In the genomic region with DNA sequence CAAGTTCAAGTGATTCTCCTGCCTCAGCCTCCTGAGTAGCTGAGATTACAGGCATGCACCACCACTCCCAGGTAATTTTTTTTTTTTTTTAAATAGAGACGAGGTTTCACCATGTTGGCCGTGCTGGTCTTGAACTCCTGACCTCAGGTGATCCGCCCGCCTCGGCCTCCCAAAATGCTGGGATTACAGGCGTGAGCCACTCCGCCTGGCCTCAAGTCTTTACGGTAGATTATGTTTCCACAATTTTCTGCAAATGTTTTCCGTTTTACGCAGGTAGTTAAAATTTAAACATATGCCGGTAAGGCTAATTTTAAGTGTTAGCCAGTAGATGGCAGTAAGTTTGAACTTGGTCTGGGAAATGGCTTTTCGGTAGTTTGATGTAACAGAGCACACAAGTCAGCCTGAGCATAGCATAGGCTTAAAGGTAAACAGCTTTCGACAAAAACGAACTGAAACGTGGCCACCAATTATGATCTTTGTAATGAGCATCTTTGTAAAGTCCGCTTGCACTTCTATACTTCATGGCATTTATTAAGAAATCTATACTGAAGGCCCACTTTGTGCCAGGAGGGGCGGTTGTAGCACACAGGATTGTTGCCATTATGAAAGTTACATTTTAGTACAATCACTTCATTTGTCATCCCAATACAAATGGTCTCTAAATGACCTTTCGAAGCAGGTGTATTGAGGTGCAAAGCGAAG, we compare ENCODE assay signal across 8 cellular contexts. TPM values are rescaled to one million over a fixed set of nuclear protein-coding genes. Genes with fewer than 3 reads are reported as not detected.
DNase-seq lines count a peak whose midpoint lies in the region; ATAC-seq and TF ChIP-seq lines count a peak whose summit lies in the region.

No MANE protein-coding gene starts in this region.

- DNase-seq in Calu3 (peak; percentile 5), SK-MEL-5 (ENCODE audit: low read depth, low spot score) (peak; percentile 58), epidermal melanocyte (ENCODE audit: insufficient read length, low spot score) (peak; percentile 82), myocyte (ENCODE audit: low read depth) (peak; percentile 59)
- DNase-seq in Jurkat, Clone E6-1 (ENCODE audit: low read depth, low spot score) = peak; percentile 78

- in situ Hi-C loops in SK-MEL-5 (cut with HindIII; ENCODE audit: low pct_unique_long_range_greater_than_20kb, low sequenced_read_pairs) = no loop called here

- H3K27ac Mint-ChIP-seq in Calu3 (ENCODE audit: unreplicated experiment) = no peak overlapping the region

- H3K4me3 Mint-ChIP-seq in Calu3 (ENCODE audit: low read depth, unreplicated experiment) = no peak overlapping the region

- intact Hi-C loops in Calu3 (cut with micrococcal nuclease; ENCODE audit: unreplicated experiment) = loop anchor here (2.0 kb wide), 2 partner anchors 262 to 552 kb away; no protein-coding TSS in a partner anchor

- TF ChIP-seq CTCF in Calu3 (IDR thresholded peaks at IDR 0.05; ENCODE audit: unreplicated experiment) = no peak

- peaks cover 2% of the 10 kb centered on the region for H3K9me3 Mint-ChIP-seq in Calu3 (ENCODE audit: low read depth, unreplicated experiment)

- H3K4me1 Mint-ChIP-seq in Calu3 (ENCODE audit: low read depth, unreplicated experiment) = no peaks in the 10 kb centered on the region

- peaks cover 10% of the 10 kb centered on the region for H3K27me3 Mint-ChIP-seq in Calu3 (ENCODE audit: unreplicated experiment)

- H3K4me3 ChIP-seq in Jurkat, Clone E6-1 (ENCODE audit: low read length) = no peak overlapping the region; the same call in 1 of the 2 replicates

- no TSS peak for BruUV-seq in Calu3 (replicated peaks; lab: Mats Ljungman, UMichigan)

- ATAC-seq in GM18909 (IDR thresholded peaks at IDR 0.05; ENCODE audit: poor library complexity, unreplicated experiment) (peak; percentile 76), HG03025 (IDR thresholded peaks at IDR 0.05; ENCODE audit: low FRiP score, unreplicated experiment) (no peak), HG02840 (IDR thresholded peaks at IDR 0.05; ENCODE audit: low FRiP score, unreplicated experiment) (no peak)

- CTCF ChIA-PET in Calu3 (lab: Charles Lee) = interaction anchor here (0.8 to 1.0 kb wide), 2 partner anchors 261 to 263 kb away, joined by 3 read pairs; no protein-coding TSS in a partner anchor

- no peaks in the 10 kb centered on the region for H3K36me3 Mint-ChIP-seq in Calu3 (ENCODE audit: insufficient read depth, unreplicated experiment)

RNA-seq across cellular contexts. Expression of gene CCKAR, which starts 31.1 kb away (rescaled TPM):
- not detected in 2 replicates for total RNA-seq in Calu3 (2022)
- not detected for polyA plus RNA-seq in Jurkat, Clone E6-1 (2012; ENCODE audit: insufficient read depth, insufficient read length)
- not detected in 2 replicates for total RNA-seq in SK-MEL-5 (2014; rRNA removed; shearing (Covaris generic))
- not detected in 2 replicates for polyA plus RNA-seq in SK-MEL-5 (2015; cell fraction: cytosol; rRNA removed)
- 0.17 TPM in 1 of 2 replicates, not detected in the other for polyA plus RNA-seq in SK-MEL-5 (2015; cell fraction: nucleus; rRNA removed)
- 0.19 TPM in 1 of 2 replicates, not detected in the other for total RNA-seq in myocyte
- polyA plus RNA-seq in myocyte (2012) = 0.04 TPM

Comparison
In these comparisons a context has a peak if more than half of its experiments do, and no peak if none do; other contexts are left out.
1. DNase-seq: peak in every context shown above with its lines; median percentile 82 in epidermal melanocyte; 78 in Jurkat, Clone E6-1; 59 in myocyte; 58 in SK-MEL-5; 5 in Calu3.